ENCODE assay signal across 15 cellular contexts in the genomic region with DNA sequence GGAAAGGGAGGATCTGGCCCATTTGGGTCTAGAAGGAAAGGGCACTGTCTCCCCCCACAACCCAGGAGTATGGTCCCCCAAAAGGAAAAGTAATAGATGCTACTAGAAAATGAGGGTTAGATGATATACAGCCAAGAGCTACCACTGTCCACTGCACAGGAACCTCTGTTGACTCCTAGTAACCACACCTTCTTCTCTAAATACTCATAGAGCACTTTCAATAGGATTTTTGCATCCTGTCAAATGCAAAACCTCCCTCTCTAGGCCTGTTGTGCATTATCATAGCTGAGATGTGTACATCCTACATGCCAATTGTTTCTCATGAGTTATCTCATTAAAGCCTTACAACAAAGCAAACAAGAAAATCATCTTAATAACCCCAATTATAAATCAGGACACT.
"Had no signal": no experiment of that assay in that cellular context is flagged by ENCODE, and none has a peak within 500 bp of the region (broad histone marks: within the 10 kb centered on the region; RNA-seq: fewer than 3 reads in every experiment).

No MANE protein-coding gene starts in this region.

- H3K36me3 Mint-ChIP-seq: natural killer cell, WTC11 had no signal

- DNase-seq: activated CD4-positive, alpha-beta T cell treated with anti-CD3 and anti-CD28 coated beads for 48 hours; activated naive CD4-positive, alpha-beta T cell treated with anti-CD3 and anti-CD28 coated beads, Interleukin-2, amount 50 U/mL, for 16 hours; activated T-cell treated with anti-CD3 and anti-CD28 coated beads for 4 hours; central memory CD4-positive, alpha-beta T cell; cortex of kidney; effector CD8-positive, alpha-beta T cell; heart left ventricle; mucosa of descending colon; natural killer cell; occipital lobe; stimulated activated naive CD4-positive, alpha-beta T cell; upper lobe of left lung had no signal

- H3K9me3 Mint-ChIP-seq: natural killer cell had no signal

- ATAC-seq: heart left ventricle, mucosa of descending colon, natural killer cell, sciatic nerve, WTC11 had no signal

- H3K4me1 Mint-ChIP-seq: natural killer cell had no signal

- H3K4me3 Mint-ChIP-seq: natural killer cell, WTC11 had no signal

- H3K27ac Mint-ChIP-seq: activated T-helper 2 cell treated with anti-CD3 and anti-CD28 coated beads, Interferon-gamma antibody, Interleukin-2, Interleukin-4, amounts not matched to agents 10 μg/mL and 5 μg/mL and 100 μg/mL, durations not matched to agents 14 hours and 24 hours and 36 hours; natural killer cell; WTC11 had no signal
